8 cellular contexts compared by ENCODE assay signal in the genomic region with DNA sequence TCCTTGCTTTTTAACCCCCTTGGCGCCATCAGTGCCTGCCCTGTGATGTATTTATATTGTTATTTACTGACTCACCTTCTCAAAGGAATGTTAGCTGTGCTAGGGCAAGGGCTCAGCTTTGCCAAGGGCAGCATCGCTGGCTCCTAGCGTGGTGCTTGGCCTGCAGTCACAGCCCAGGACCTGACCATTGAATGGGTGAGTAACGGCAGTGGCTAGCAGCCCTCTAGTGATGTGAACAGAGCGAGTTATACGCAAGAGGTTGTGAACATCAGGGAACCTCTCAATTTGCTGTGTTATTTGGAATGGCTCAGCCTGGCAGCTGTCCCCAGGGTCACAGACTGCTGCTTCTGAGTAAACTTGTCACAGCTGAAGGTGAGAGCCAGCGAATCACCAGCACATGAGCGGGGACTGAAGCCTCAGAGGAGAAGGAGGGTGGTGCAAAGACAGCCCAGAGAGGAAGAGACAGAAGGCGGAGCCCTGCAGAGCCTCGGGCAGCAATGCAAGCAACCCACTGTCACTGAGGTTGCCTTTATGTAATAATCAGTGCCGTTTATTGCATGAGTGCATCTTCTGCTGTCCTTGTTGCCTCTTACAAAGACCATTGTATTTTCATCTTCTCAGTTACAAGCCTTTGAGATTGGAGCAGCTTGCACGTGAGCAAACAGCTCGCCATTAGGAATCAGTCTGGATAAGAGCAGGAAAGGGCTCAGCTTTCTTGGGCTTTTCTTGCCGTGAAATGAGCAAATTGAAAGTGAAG.
DNase-seq lines count a peak whose midpoint lies in the region; ATAC-seq and TF ChIP-seq lines count a peak whose summit lies in the region.

No MANE protein-coding gene starts in this region.

- no peak for TF ChIP-seq EP300 in sigmoid colon (IDR thresholded peaks at IDR 0.05)

- intact Hi-C loops in sigmoid colon (cut with DNase I) = no loop called here

- peak overlapping the region in 1 of 4 donors; percentile 9 for H3K27ac ChIP-seq in sigmoid colon

- H3K36me3 ChIP-seq in sigmoid colon = no peaks in the 10 kb centered on the region

- no peaks in the 10 kb centered on the region for H3K27me3 ChIP-seq in sigmoid colon

- ATAC-seq in activated naive CD4-positive, alpha-beta T cell treated with anti-CD3 and anti-CD28 coated beads, Interleukin-2, amount 50 U/mL, for 72 hours = peak; percentile 56 to 86
- ATAC-seq in GM18867 (IDR thresholded peaks at IDR 0.05; ENCODE audit: unreplicated experiment) = no peak

- H3K9me3 Mint-ChIP-seq in activated naive CD4-positive, alpha-beta T cell treated with anti-CD3 and anti-CD28 coated beads, Interleukin-2, amount 50 U/mL, for 72 hours = peaks cover 0 to 16% of the 10 kb centered on the region in 2 donors

- H3K4me3 ChIP-seq in AG10803 (ENCODE audit: low read length) (peak overlapping the region; percentile 13), sigmoid colon (no peak overlapping the region)

- TF ChIP-seq CTCF in AG10803 (conservative IDR thresholded peaks at IDR 0.05; ENCODE audit: low read length) = no peak
- TF ChIP-seq CTCF in sigmoid colon (IDR thresholded peaks at IDR 0.05) = no peak

- TF ChIP-seq POLR2A in sigmoid colon (IDR thresholded peaks at IDR 0.05) = no peak

- WGBS in sigmoid colon, 2 donors = 73 to 84% methylated on average over 14 of the region's 14 CpGs

- H3K9me3 ChIP-seq in sigmoid colon = no peaks in the 10 kb centered on the region

- H3K27ac Mint-ChIP-seq in activated naive CD4-positive, alpha-beta T cell treated with anti-CD3 and anti-CD28 coated beads, Interleukin-2, amount 50 U/mL, for 72 hours = peak overlapping the region in 1 of 2 donors; percentile 76

- POLR2A ChIA-PET in HEK293T (lab: Yijun Ruan, JAX) = no interaction called here

- CTCF ChIA-PET in HEK293T (lab: Yijun Ruan, JAX) = no interaction called here

- peaks cover 0 to 6% of the 10 kb centered on the region in 2 donors for H3K36me3 Mint-ChIP-seq in activated naive CD4-positive, alpha-beta T cell treated with anti-CD3 and anti-CD28 coated beads, Interleukin-2, amount 50 U/mL, for 72 hours

- DNase-seq in AG10803 (ENCODE audit: low read depth) = peak; percentile 13
- peak; percentile 86 for DNase-seq in M059J (ENCODE audit: low read depth)
- DNase-seq in activated naive CD4-positive, alpha-beta T cell treated with anti-CD3 and anti-CD28 coated beads, Interleukin-2, amount 50 U/mL, for 72 hours (ENCODE audit: low spot score in 2 of 2) = peak in 1 of 2 donors; percentile 33
- DNase-seq in left kidney (ENCODE audit: low read depth, low spot score) = peak; percentile 44
- no peak for DNase-seq in amygdala (lab: John Stamatoyannopoulos, UW)
- DNase-seq in HEK293T (ENCODE audit: extremely low spot score) = no peak
- DNase-seq in sigmoid colon = no peak

- H3K4me1 ChIP-seq in sigmoid colon = no peaks in the 10 kb centered on the region

TF ChIP-seq in HEK293T, 16 proteins besides CTCF, POLR2A, EP300 and RAD21:
- TF ChIP-seq CTBP1 (IDR thresholded peaks at IDR 0.05; ENCODE audit: borderline replicate concordance) (no peak), TARDBP (IDR thresholded peaks at IDR 0.05) (no peak), BHLHE40 (IDR thresholded peaks at IDR 0.05; ENCODE audit: borderline replicate concordance) (no peak), HDGF (IDR thresholded peaks at IDR 0.05; ENCODE audit: borderline replicate concordance) (no peak), LEF1 (IDR thresholded peaks at IDR 0.05; ENCODE audit: borderline replicate concordance) (no peak), SP1 (IDR thresholded peaks at IDR 0.05) (no peak), ARNT (IDR thresholded peaks at IDR 0.05) (no peak), ZNF384 (IDR thresholded peaks at IDR 0.05) (no peak), FOXA1 (IDR thresholded peaks at IDR 0.05) (no peak), FOXK2 (IDR thresholded peaks at IDR 0.05) (no peak), NFRKB (IDR thresholded peaks at IDR 0.05) (no peak), FOXM1 (IDR thresholded peaks at IDR 0.05; ENCODE audit: borderline replicate concordance) (no peak)
- TF ChIP-seq, protein P1, sequence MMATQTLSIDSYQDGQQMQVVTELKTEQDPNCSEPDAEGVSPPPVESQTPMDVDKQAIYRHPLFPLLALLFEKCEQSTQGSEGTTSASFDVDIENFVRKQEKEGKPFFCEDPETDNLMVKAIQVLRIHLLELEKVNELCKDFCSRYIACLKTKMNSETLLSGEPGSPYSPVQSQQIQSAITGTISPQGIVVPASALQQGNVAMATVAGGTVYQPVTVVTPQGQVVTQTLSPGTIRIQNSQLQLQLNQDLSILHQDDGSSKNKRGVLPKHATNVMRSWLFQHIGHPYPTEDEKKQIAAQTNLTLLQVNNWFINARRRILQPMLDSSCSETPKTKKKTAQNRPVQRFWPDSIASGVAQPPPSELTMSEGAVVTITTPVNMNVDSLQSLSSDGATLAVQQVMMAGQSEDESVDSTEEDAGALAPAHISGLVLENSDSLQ (IDR thresholded peaks at IDR 0.05) = no peak
TF ChIP-seq in HEK293T: peak in this region for 0.

Comparison
In these comparisons a context has a peak if more than half of its experiments do, and no peak if none do; other contexts are left out.
1. DNase-seq: peak in AG10803 (single experiment), M059J (single experiment) and left kidney (single experiment); none in amygdala (0 of 56), HEK293T (single experiment) and sigmoid colon (single experiment).